9 cellular contexts compared by ENCODE assay signal in genomic region chr1:156445789-156446263, GRCh38. TPM values are rescaled to one million over a fixed set of nuclear protein-coding genes. Genes with fewer than 3 reads are reported as not detected.
DNase-seq lines count a peak whose midpoint lies in the region; ATAC-seq and TF ChIP-seq lines count a peak whose summit lies in the region.
"Had no signal": no experiment of that assay in that cellular context is flagged by ENCODE, and none has a peak within 500 bp of the region (broad histone marks: within the 10 kb centered on the region; RNA-seq: fewer than 3 reads in every experiment).

No MANE protein-coding gene starts in this region.

- TF ChIP-seq POLR2A in Peyer's patch (IDR thresholded peaks at IDR 0.05), result no peak

- no peaks in the 10 kb centered on the region for H3K9me3 Mint-ChIP-seq in activated T-cell treated with anti-CD3 and anti-CD28 coated beads, Interleukin-2, amount 50 U/mL, for 24 hours
- no peaks in the 10 kb centered on the region for H3K9me3 Mint-ChIP-seq in nephron progenitor cell
- H3K9me3 Mint-ChIP-seq: dendritic cell treated with granulocyte-macrophage colony-stimulating factor and Interleukin-4, amounts not matched to agents 40 ng/mL and 50 ng/mL, for 4 days had no signal

- H3K36me3 Mint-ChIP-seq in activated T-cell treated with anti-CD3 and anti-CD28 coated beads, Interleukin-2, amount 50 U/mL, for 24 hours (ENCODE audit: low read depth), result no peaks in the 10 kb centered on the region
- H3K36me3 Mint-ChIP-seq in nephron progenitor cell (ENCODE audit: low read depth), result no peaks in the 10 kb centered on the region

- H3K4me1 Mint-ChIP-seq in activated T-cell treated with anti-CD3 and anti-CD28 coated beads, Interleukin-2, amount 50 U/mL, for 24 hours (ENCODE audit: low read depth), result peaks cover 23% of the 10 kb centered on the region
- no peaks in the 10 kb centered on the region for H3K4me1 Mint-ChIP-seq in nephron progenitor cell

- no peak overlapping the region for H3K27ac ChIP-seq in Peyer's patch

- peak; percentile 93 for DNase-seq in DMS53 treated with DMSO at 0.1 percent for 48 hours (lab: John Stamatoyannopoulos, UW; ENCODE audit: unreplicated experiment)
- DNase-seq in LNCaP clone FGC (ENCODE audit: low read depth), result peak; percentile 28
- peak; percentile 77 to 90 (median 83) for DNase-seq in Peyer's patch
- peak; percentile 89 for DNase-seq in activated T-cell treated with anti-CD3 and anti-CD28 coated beads, Interleukin-2, amount 50 U/mL, for 24 hours
- peak; percentile 57 for DNase-seq in fibroblast of gingiva (ENCODE audit: low read depth)
- DNase-seq in nephron progenitor cell, result peak; percentile 89
- DNase-seq in stimulated activated naive CD4-positive, alpha-beta T cell treated with Interleukin-2 at 50 U/mL for 16 hours (lab: John Stamatoyannopoulos, UW), result peak; percentile 64

- H3K27me3 Mint-ChIP-seq in activated T-cell treated with anti-CD3 and anti-CD28 coated beads, Interleukin-2, amount 50 U/mL, for 24 hours, result peaks cover 38% of the 10 kb centered on the region
- H3K27me3 Mint-ChIP-seq in nephron progenitor cell (ENCODE audit: low read depth, poor library complexity), result peaks cover 82% of the 10 kb centered on the region

- H3K4me3 ChIP-seq in LNCaP clone FGC (ENCODE audit: low read depth, low read length) (no peak overlapping the region), Peyer's patch (no peak overlapping the region)

- H3K27ac Mint-ChIP-seq in activated T-cell treated with anti-CD3 and anti-CD28 coated beads, Interleukin-2, amount 50 U/mL, for 24 hours, result no peak overlapping the region
- no peak overlapping the region for H3K27ac Mint-ChIP-seq in nephron progenitor cell
- H3K27ac Mint-ChIP-seq: dendritic cell treated with granulocyte-macrophage colony-stimulating factor and Interleukin-4, amounts not matched to agents 40 ng/mL and 50 ng/mL, for 4 days had no signal

- peaks cover 0 to 5% (median 0%) of the 10 kb centered on the region in 4 donors for H3K4me1 ChIP-seq in Peyer's patch

- no peaks in the 10 kb centered on the region for H3K36me3 ChIP-seq in Peyer's patch

- no peaks in the 10 kb centered on the region for H3K9me3 ChIP-seq in Peyer's patch

- ATAC-seq in GM18867 (IDR thresholded peaks at IDR 0.05; ENCODE audit: unreplicated experiment), result no peak

- H3K4me3 Mint-ChIP-seq in activated T-cell treated with anti-CD3 and anti-CD28 coated beads, Interleukin-2, amount 50 U/mL, for 24 hours, result no peak overlapping the region
- no peak overlapping the region for H3K4me3 Mint-ChIP-seq in nephron progenitor cell
- H3K4me3 Mint-ChIP-seq: dendritic cell treated with granulocyte-macrophage colony-stimulating factor and Interleukin-4, amounts not matched to agents 40 ng/mL and 50 ng/mL, for 4 days had no signal

- H3K27me3 ChIP-seq in Peyer's patch, result peaks cover 0 to 16% of the 10 kb centered on the region in 2 donors

- peak; percentile 96 for TF ChIP-seq CTCF in LNCaP clone FGC (IDR thresholded peaks at IDR 0.05; ENCODE audit: control insufficient read depth, extremely low read depth, insufficient read depth)
- TF ChIP-seq CTCF in Peyer's patch (IDR thresholded peaks at IDR 0.05), result peak; percentile 76 to 97 (median 94)
- peak; percentile 96 for TF ChIP-seq CTCF in nephron progenitor cell (IDR thresholded peaks at IDR 0.05)

RNA-seq across cellular contexts. Expression of gene MEF2D, which starts 54.7 kb away (rescaled TPM):
- 10 to 100 TPM; 46.8 to 97.4 (median 64.1) TPM for total RNA-seq in Peyer's patch

Comparison
In these comparisons a context has a peak if more than half of its experiments do, and no peak if none do; other contexts are left out.
1. DNase-seq: peak in every context shown above with its lines; median percentile 93 in DMS53 treated with DMSO at 0.1 percent for 48 hours; 89 in activated T-cell treated with anti-CD3 and anti-CD28 coated beads, Interleukin-2, amount 50 U/mL, for 24 hours; 89 in nephron progenitor cell; 83 in Peyer's patch; 64 in stimulated activated naive CD4-positive, alpha-beta T cell treated with Interleukin-2 at 50 U/mL for 16 hours; 57 in fibroblast of gingiva; 28 in LNCaP clone FGC.